ENCODE assay signal across 8 cellular contexts in the genomic region with DNA sequence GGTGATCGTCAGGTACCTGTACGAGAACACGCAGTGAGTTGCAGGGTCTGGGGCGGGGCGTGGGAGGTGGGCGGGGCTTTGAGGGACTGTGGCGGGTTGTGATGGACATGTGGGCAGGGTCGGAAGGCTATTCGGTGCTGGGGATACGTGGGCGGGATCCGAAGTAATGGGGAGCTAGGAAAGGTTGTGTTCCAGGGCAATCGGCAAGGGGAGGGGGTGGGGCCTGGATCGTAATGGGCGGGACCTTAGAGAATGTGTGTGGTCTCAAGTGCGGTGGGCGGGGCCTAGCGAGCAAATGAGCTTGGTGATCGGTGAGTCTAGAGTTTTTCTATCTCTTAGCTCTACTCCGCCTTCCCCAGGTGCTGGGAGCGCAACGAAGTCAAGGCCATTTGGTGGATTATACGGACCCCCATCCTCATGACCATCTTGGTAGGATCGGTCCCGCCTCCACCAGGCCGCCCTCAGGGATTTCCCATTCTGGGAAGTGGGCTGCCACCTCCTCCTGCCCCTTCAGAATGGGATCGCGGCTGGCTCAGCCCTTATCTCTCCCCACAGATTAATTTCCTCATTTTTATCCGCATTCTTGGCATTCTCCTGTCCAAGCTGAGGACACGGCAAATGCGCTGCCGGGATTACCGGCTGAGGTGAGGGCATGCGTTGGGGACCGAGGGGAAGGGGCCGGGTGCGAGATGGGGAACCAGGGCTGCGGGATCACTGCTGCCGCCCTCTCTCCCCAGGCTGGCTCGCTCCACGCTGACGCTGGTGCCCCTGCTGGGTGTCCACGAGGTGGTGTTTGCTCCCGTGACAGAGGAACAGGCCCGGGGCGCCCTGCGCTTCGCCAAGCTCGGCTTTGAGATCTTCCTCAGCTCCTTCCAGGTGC. TPM values are rescaled to one million over a fixed set of nuclear protein-coding genes. Genes with fewer than 3 reads are reported as not detected.
A peak's percentile ranks its signal among the peaks of the same experiment; 100 is the strongest.
DNase-seq lines count a peak whose midpoint lies in the region; ATAC-seq, FAIRE-seq and TF ChIP-seq lines count a peak whose summit lies in the region.

No MANE protein-coding gene starts in this region.

- H3K36me3 ChIP-seq in ES-I3 (ENCODE audit: insufficient read depth, low read length), result no peaks in the 10 kb centered on the region
- peaks cover 3 to 6% of the 10 kb centered on the region in 2 experiments; a peak in 3 of 4 replicates for H3K36me3 ChIP-seq in GM12878 (ENCODE audit: control insufficient read depth in 2 of 2, insufficient read depth in 2 of 2, low read length in 1 of 2)
- no peaks in the 10 kb centered on the region for H3K36me3 ChIP-seq in iPS DF 6.9 (ENCODE audit: control insufficient read depth, insufficient read depth, low read length)

- H3K27ac ChIP-seq in GM12878 (ENCODE audit: control insufficient read depth, insufficient read depth) (no peak overlapping the region), iPS DF 6.9 (ENCODE audit: low read length) (no peak overlapping the region), skin epidermis (peak overlapping the region in 6 of 21 experiments; percentile 14 to 58 (median 48))

- H2AFZ ChIP-seq in GM12878 (ENCODE audit: control insufficient read depth, low read depth, low read length), result peak overlapping the region; percentile 48

- peak overlapping the region in 1 of 3 donors; percentile 71 for H3K27ac Mint-ChIP-seq in IgD-negative memory B cell

- in situ Hi-C loops in GM12878 (cut with MboI), result no loop called here

- TF ChIP-seq RAD21 in GM12878 (IDR thresholded peaks at IDR 0.05; ENCODE audit: insufficient read depth, low read depth, low read length), result no peak

- CTCF ChIA-PET in GM12878 (lab: Yijun Ruan, JAX), result interaction anchor here (0.6 to 3.3 kb wide), 9 partner anchors 9 to 894 kb away, joined by 3 to 27 read pairs (median 3); a partner anchor contains a TSS

- H3K4me1 ChIP-seq in ES-I3 (ENCODE audit: insufficient read depth, low read length) (no peaks in the 10 kb centered on the region), GM12878 (ENCODE audit: control insufficient read depth, insufficient read depth, low read length) (peaks cover 17% of the 10 kb centered on the region), iPS DF 6.9 (ENCODE audit: control insufficient read depth, insufficient read depth, low read length) (0 out of 2 replicates have a peak, but pooled peaks cover 2% of the 10 kb centered on the region)

- H3K9me3 ChIP-seq in ES-I3 (ENCODE audit: control insufficient read depth, insufficient read depth, low read length), result no peaks in the 10 kb centered on the region
- H3K9me3 ChIP-seq in GM12878 (replicated peaks; ENCODE audit: control insufficient read depth, insufficient read depth, low read length), result no peaks in the 10 kb centered on the region
- no peaks in the 10 kb centered on the region for H3K9me3 ChIP-seq in iPS DF 6.9 (ENCODE audit: control insufficient read depth, insufficient read depth, low read length)

- no peaks in the 10 kb centered on the region for H3K36me3 Mint-ChIP-seq in IgD-negative memory B cell

- no peaks in the 10 kb centered on the region for H3K27me3 ChIP-seq in GM12878 (replicated peaks in 1 of 2; ENCODE audit: control insufficient read depth in 2 of 2, insufficient read depth in 2 of 2, low read length in 1 of 2)
- no peaks in the 10 kb centered on the region for H3K27me3 ChIP-seq in iPS DF 6.9 (ENCODE audit: control insufficient read depth, insufficient read depth, low read length)

- H3K4me3 Mint-ChIP-seq in IgD-negative memory B cell, result peak overlapping the region; percentile 61 to 96 (median 80)

- POLR2A ChIA-PET in GM12878 (lab: Charles Lee), result interaction anchor here (0.6 to 6.2 kb wide), 11 partner anchors 9 to 1064 kb away, joined by 3 to 54 read pairs (median 4); a partner anchor contains a TSS

- FAIRE-seq in GM12878 (lab: Jason Lieb, UNC), result peak; percentile 47

- whole genome bisulfite sequencing in GM12878 (ENCODE audit: insufficient coverage, insufficient replicate concordance, low lambda C conversion rate, missing lambda C conversion rate), result 9% methylated on average over 38 of the region's 49 CpGs
- no CpG with 5 or more reads among the region's 49 CpGs for WGBS in iPS DF 6.9 (ENCODE audit: insufficient coverage, insufficient read length)

- H3K27me3 Mint-ChIP-seq in IgD-negative memory B cell, result peaks cover 16% of the 10 kb centered on the region

- TF ChIP-seq CTCF in GM12878 (IDR thresholded peaks at IDR 0.05 in 2 of 3, conservative IDR thresholded peaks at IDR 0.05 in 1 of 3; ENCODE audit: control insufficient read depth in 2 of 3, extremely low read depth in 1 of 3, insufficient read depth in 1 of 3, low read depth in 3 of 3, low read length in 3 of 3), result peak in 2 of 3 experiments; percentile 4 to 17; a peak in 1 of 6 replicates

- peak overlapping the region; percentile 96 for H3K4me2 ChIP-seq in GM12878 (ENCODE audit: control insufficient read depth, insufficient read depth)

- H3K4me3 ChIP-seq in GM12878, result peak overlapping the region; percentile 63; the same call in 1 of the 2 replicates
- peak overlapping the region; percentile 51; the same call in 1 of the 2 replicates for H3K4me3 ChIP-seq in iPS DF 6.9 (ENCODE audit: low read length)
- peak overlapping the region; percentile 17 to 44 (median 30) for H3K4me3 ChIP-seq in skin epidermis

- DNase-seq in UCSD-AML1 (lab: John Stamatoyannopoulos, UW; ENCODE audit: unreplicated experiment) (peak; percentile 47), GM12878 (ENCODE audit: low read depth, low spot score) (peak; percentile 81), iPS DF 6.9 (ENCODE audit: low read depth, low spot score) (peak; percentile 99), OCI-M2 (lab: John Stamatoyannopoulos, UW; ENCODE audit: unreplicated experiment) (no peak)

- H3K4me1 Mint-ChIP-seq in IgD-negative memory B cell, result peaks cover 7 to 15% (median 12%) of the 10 kb centered on the region in 3 donors

- peak overlapping the region; percentile 58 for H3K9ac ChIP-seq in ES-I3 (ENCODE audit: low read depth, low read length)
- no peak overlapping the region for H3K9ac ChIP-seq in GM12878 (ENCODE audit: control insufficient read depth, insufficient read depth, low read length)

- no TSS peak for BruUV-seq in GM12878 (replicated peaks; lab: Mats Ljungman, UMichigan)

- RAD21 ChIA-PET in GM12878 (lab: Charles Lee; ENCODE audit: unreplicated experiment), result interaction anchor here (0.8 to 2.1 kb wide), 4 partner anchors 9 to 110 kb away, joined by 3 to 9 read pairs (median 4); a partner anchor contains a TSS

- no peaks in the 10 kb centered on the region for H3K9me3 Mint-ChIP-seq in IgD-negative memory B cell

- intact Hi-C loops in GM12878 (cut with micrococcal nuclease; ENCODE audit: unreplicated experiment), result no loop called here

- SMC1A ChIA-PET in GM12878 (lab: Charles Lee; ENCODE audit: uncharacterized antibody, unreplicated experiment), result interaction anchor here (0.6 to 2.8 kb wide), 6 partner anchors 9 to 1152 kb away, joined by 3 to 9 read pairs (median 4); a partner anchor contains a TSS

- H4K20me1 ChIP-seq in GM12878 (ENCODE audit: control insufficient read depth, insufficient read depth), result no peaks in the 10 kb centered on the region; the same call in 1 of the 2 replicates

- ATAC-seq in GM12878 (peak; percentile 71), GM21526 (IDR thresholded peaks at IDR 0.05; ENCODE audit: low FRiP score, unreplicated experiment) (no peak)

- no peak for TF ChIP-seq EP300 in GM12878 (IDR thresholded peaks at IDR 0.05; ENCODE audit: borderline replicate concordance in 1 of 2, control insufficient read depth in 1 of 2, low read depth in 2 of 2, low read length in 2 of 2)

- H3K79me2 ChIP-seq in GM12878 (ENCODE audit: control insufficient read depth, insufficient read depth, low read length), result no peaks in the 10 kb centered on the region

- peak; percentile 5; the same call in 1 of the 2 replicates for TF ChIP-seq POLR2A in GM12878 (IDR thresholded peaks at IDR 0.05; ENCODE audit: low read depth, low read length)

RNA-seq across cellular contexts. Expression of a gene that starts 9.6 kb away (rescaled TPM):
- not detected for polyA plus RNA-seq in IgD-negative memory B cell
- 85.9 and 95.2 TPM in 2 replicates for total RNA-seq in GM12878 (2013; cell fraction: nucleolus; rRNA removed)
- total RNA-seq in GM12878 (2014; rRNA removed), result 14.5 and 17.8 TPM in 2 replicates
- total RNA-seq in GM12878 (2014; rRNA removed; fragmentation: Illumina TruSeq; extraction: Trizol), result 17.9 and 18.0 TPM in 2 replicates
- total RNA-seq in GM12878 (2021), result 22.1 and 25.6 TPM in 2 replicates
- polyA plus RNA-seq in GM12878 (2011; ENCODE audit: low read depth), result 19.2 TPM
- 12.3 and 13.8 TPM in 2 replicates for polyA plus RNA-seq in GM12878 (2011; rRNA removed)
- polyA plus RNA-seq in GM12878 (2011; cell fraction: cytosol; rRNA removed), result 9.7 and 14.7 TPM in 2 replicates
- 121 and 135 TPM in 2 replicates for polyA plus RNA-seq in GM12878 (2011; cell fraction: nucleus; rRNA removed)
- 31.5 and 53.5 TPM in 2 replicates for polyA plus RNA-seq in GM12878 (2012)
- 10.5 and 13.6 TPM in 2 replicates for polyA plus RNA-seq in GM12878 (2014; fragmentation: Illumina TruSeq; extraction: Trizol)
- polyA plus RNA-seq in GM12878 (2014; fragmentation: Nextera tagmentation; extraction: Ambion mirVana), result 1 to 10 TPM; 1.7 TPM
- 26.3 and 27.1 TPM in 2 replicates for polyA plus RNA-seq in GM12878 (2014; rRNA removed)
- polyA plus RNA-seq in GM12878 (2016; fragmentation: Nextera tagmentation; extraction: Ambion mirVana), result 1 to 10 TPM; 4.2 to 5.4 TPM
- polyA minus RNA-seq in GM12878 (2011; rRNA and poly(A)+ RNA removed), result 19.0 and 34.2 TPM in 2 replicates
- 7.2 and 8.6 TPM in 2 replicates for polyA minus RNA-seq in GM12878 (2011; cell fraction: cytosol; rRNA and poly(A)+ RNA removed)
- 47.6 and 63.2 TPM in 2 replicates for polyA minus RNA-seq in GM12878 (2011; cell fraction: nucleus; rRNA and poly(A)+ RNA removed)

RNA-seq across cellular contexts. Expression of a gene that starts 14.2 kb away (rescaled TPM):
- 841 TPM for polyA plus RNA-seq in IgD-negative memory B cell
- 19.1 and 20.3 TPM in 2 replicates for total RNA-seq in GM12878 (2013; cell fraction: nucleolus; rRNA removed)
- 600 and 677 TPM in 2 replicates for total RNA-seq in GM12878 (2014; rRNA removed)
- 526 and 536 TPM in 2 replicates for total RNA-seq in GM12878 (2014; rRNA removed; fragmentation: Illumina TruSeq; extraction: Trizol)
- 806 and 844 TPM in 2 replicates for total RNA-seq in GM12878 (2021)
- 1,217 TPM for polyA plus RNA-seq in GM12878 (2011; ENCODE audit: low read depth)
- 939 and 1,096 TPM in 2 replicates for polyA plus RNA-seq in GM12878 (2011; rRNA removed)
- polyA plus RNA-seq in GM12878 (2011; cell fraction: cytosol; rRNA removed), result 658 and 666 TPM in 2 replicates
- 281 and 330 TPM in 2 replicates for polyA plus RNA-seq in GM12878 (2011; cell fraction: nucleus; rRNA removed)
- 408 and 604 TPM in 2 replicates for polyA plus RNA-seq in GM12878 (2012)
- polyA plus RNA-seq in GM12878 (2014; fragmentation: Illumina TruSeq; extraction: Trizol), result 529 and 569 TPM in 2 replicates
- polyA plus RNA-seq in GM12878 (2014; fragmentation: Nextera tagmentation; extraction: Ambion mirVana), result 1,000 to 10,000 TPM; 3,237 to 3,621 TPM
- 736 and 920 TPM in 2 replicates for polyA plus RNA-seq in GM12878 (2014; rRNA removed)
- 1,000 to 10,000 TPM; 1,262 to 1,451 TPM for polyA plus RNA-seq in GM12878 (2016; fragmentation: Nextera tagmentation; extraction: Ambion mirVana)
- polyA minus RNA-seq in GM12878 (2011; rRNA and poly(A)+ RNA removed), result 108 and 145 TPM in 2 replicates
- polyA minus RNA-seq in GM12878 (2011; cell fraction: cytosol; rRNA and poly(A)+ RNA removed), result 68.6 and 75.2 TPM in 2 replicates
- polyA minus RNA-seq in GM12878 (2011; cell fraction: nucleus; rRNA and poly(A)+ RNA removed), result 41.1 and 50.2 TPM in 2 replicates

RNA-seq across cellular contexts. Expression of a gene that starts 14.9 kb away (rescaled TPM):
- polyA plus RNA-seq in IgD-negative memory B cell (2.7 TPM), GM12878 (2011; rRNA removed) (6.1 and 11.3 TPM in 2 replicates), GM12878 (2014; fragmentation: Illumina TruSeq; extraction: Trizol) (7.4 and 9.0 TPM in 2 replicates), GM12878 (2014; fragmentation: Nextera tagmentation; extraction: Ambion mirVana) (1 to 10 TPM; 1.1 to 1.7 TPM), GM12878 (2014; rRNA removed) (21.0 and 24.1 TPM in 2 replicates), GM12878 (2016; fragmentation: Nextera tagmentation; extraction: Ambion mirVana) (10 to 100 TPM; 11.1 to 12.6 TPM)
- total RNA-seq in GM12878 (2013; cell fraction: nucleolus; rRNA removed), result 10.1 and 11.3 TPM in 2 replicates
- total RNA-seq in GM12878 (2014; rRNA removed) (17.5 and 19.4 TPM in 2 replicates), GM12878 (2014; rRNA removed; fragmentation: Illumina TruSeq; extraction: Trizol) (6.9 and 7.6 TPM in 2 replicates), GM12878 (2021) (22.6 and 23.9 TPM in 2 replicates)
- polyA plus RNA-seq in GM12878 (2011; ENCODE audit: low read depth), result 8.6 TPM
- 21.2 and 21.3 TPM in 2 replicates for polyA plus RNA-seq in GM12878 (2011; cell fraction: cytosol; rRNA removed)
- 61.2 and 61.4 TPM in 2 replicates for polyA plus RNA-seq in GM12878 (2011; cell fraction: nucleus; rRNA removed)
- polyA plus RNA-seq in GM12878 (2012), result 13.0 and 16.8 TPM in 2 replicates
- 9.5 and 15.0 TPM in 2 replicates for polyA minus RNA-seq in GM12878 (2011; rRNA and poly(A)+ RNA removed)
- polyA minus RNA-seq in GM12878 (2011; cell fraction: cytosol; rRNA and poly(A)+ RNA removed), result 6.7 and 7.9 TPM in 2 replicates
- polyA minus RNA-seq in GM12878 (2011; cell fraction: nucleus; rRNA and poly(A)+ RNA removed), result 9.9 and 10.3 TPM in 2 replicates

RNA-seq across cellular contexts. Expression of a gene that starts 38.4 kb away (rescaled TPM):
- polyA plus RNA-seq in IgD-negative memory B cell (18.5 TPM), GM12878 (2011; rRNA removed) (28.4 and 47.7 TPM in 2 replicates), GM12878 (2014; fragmentation: Illumina TruSeq; extraction: Trizol) (18.2 and 25.3 TPM in 2 replicates), GM12878 (2014; fragmentation: Nextera tagmentation; extraction: Ambion mirVana) (1 to 10 TPM; 1.6 to 2.2 TPM), GM12878 (2014; rRNA removed) (56.1 and 56.6 TPM in 2 replicates), GM12878 (2016; fragmentation: Nextera tagmentation; extraction: Ambion mirVana) (10 to 100 TPM; 27.4 to 27.6 TPM)
- 163 and 188 TPM in 2 replicates for total RNA-seq in GM12878 (2013; cell fraction: nucleolus; rRNA removed)
- total RNA-seq in GM12878 (2014; rRNA removed) (44.0 and 46.7 TPM in 2 replicates), GM12878 (2014; rRNA removed; fragmentation: Illumina TruSeq; extraction: Trizol) (23.4 and 23.8 TPM in 2 replicates), GM12878 (2021) (64.0 and 72.2 TPM in 2 replicates)
- 29.8 TPM for polyA plus RNA-seq in GM12878 (2011; ENCODE audit: low read depth)
- polyA plus RNA-seq in GM12878 (2011; cell fraction: cytosol; rRNA removed), result 56.3 and 65.9 TPM in 2 replicates
- 324 and 327 TPM in 2 replicates for polyA plus RNA-seq in GM12878 (2011; cell fraction: nucleus; rRNA removed)
- 60.4 and 77.9 TPM in 2 replicates for polyA plus RNA-seq in GM12878 (2012)
- polyA minus RNA-seq in GM12878 (2011; rRNA and poly(A)+ RNA removed), result 48.7 and 64.3 TPM in 2 replicates
- polyA minus RNA-seq in GM12878 (2011; cell fraction: cytosol; rRNA and poly(A)+ RNA removed), result 22.5 and 26.9 TPM in 2 replicates
- polyA minus RNA-seq in GM12878 (2011; cell fraction: nucleus; rRNA and poly(A)+ RNA removed), result 71.6 and 94.8 TPM in 2 replicates

RNA-seq across cellular contexts. Expression of a gene that starts 53.1 kb away (rescaled TPM):
- polyA plus RNA-seq in IgD-negative memory B cell, result 23.7 TPM
- 42.3 and 45.5 TPM in 2 replicates for total RNA-seq in GM12878 (2013; cell fraction: nucleolus; rRNA removed)
- 23.6 and 26.4 TPM in 2 replicates for total RNA-seq in GM12878 (2014; rRNA removed)
- 8.3 and 11.0 TPM in 2 replicates for total RNA-seq in GM12878 (2014; rRNA removed; fragmentation: Illumina TruSeq; extraction: Trizol)
- 50.4 and 61.5 TPM in 2 replicates for total RNA-seq in GM12878 (2021)
- 8.0 TPM for polyA plus RNA-seq in GM12878 (2011; ENCODE audit: low read depth)
- polyA plus RNA-seq in GM12878 (2011; rRNA removed), result 4.3 and 5.9 TPM in 2 replicates
- 10.1 and 12.8 TPM in 2 replicates for polyA plus RNA-seq in GM12878 (2011; cell fraction: cytosol; rRNA removed)
- polyA plus RNA-seq in GM12878 (2011; cell fraction: nucleus; rRNA removed), result 23.3 and 70.0 TPM in 2 replicates
- polyA plus RNA-seq in GM12878 (2012), result 20.2 and 20.5 TPM in 2 replicates
- 11.3 and 17.2 TPM in 2 replicates for polyA plus RNA-seq in GM12878 (2014; fragmentation: Illumina TruSeq; extraction: Trizol)
- 1 to 10 TPM; 2.5 to 7.1 TPM for polyA plus RNA-seq in GM12878 (2014; fragmentation: Nextera tagmentation; extraction: Ambion mirVana)
- polyA plus RNA-seq in GM12878 (2014; rRNA removed), result 25.3 and 31.3 TPM in 2 replicates
- 10 to 100 TPM; 16.1 to 28.8 TPM for polyA plus RNA-seq in GM12878 (2016; fragmentation: Nextera tagmentation; extraction: Ambion mirVana)
- polyA minus RNA-seq in GM12878 (2011; rRNA and poly(A)+ RNA removed), result 6.6 and 15.0 TPM in 2 replicates
- 9.8 and 11.3 TPM in 2 replicates for polyA minus RNA-seq in GM12878 (2011; cell fraction: cytosol; rRNA and poly(A)+ RNA removed)
- polyA minus RNA-seq in GM12878 (2011; cell fraction: nucleus; rRNA and poly(A)+ RNA removed), result 5.2 and 19.3 TPM in 2 replicates
